ENCODE assay signal across 20 cellular contexts in genomic region chr12:102144221-102144620, GRCh38. TPM values are rescaled to one million over a fixed set of nuclear protein-coding genes. Genes with fewer than 3 reads are reported as not detected.
DNase-seq lines count a peak whose midpoint lies in the region; FAIRE-seq and TF ChIP-seq lines count a peak whose summit lies in the region.
"Had no signal": no experiment of that assay in that cellular context is flagged by ENCODE, and none has a peak within 500 bp of the region (broad histone marks: within the 10 kb centered on the region; RNA-seq: fewer than 3 reads in every experiment).

No MANE protein-coding gene starts in this region.

- no peak for TF ChIP-seq CTCF in AG04450 (IDR thresholded peaks at IDR 0.05; ENCODE audit: low read depth, low read length)

- no peaks in the 10 kb centered on the region for H3K27me3 ChIP-seq in AG04450 (ENCODE audit: control insufficient read depth, insufficient read depth, low read length)
- H3K27me3 ChIP-seq: BE2C had no signal

- H3K4me3 ChIP-seq in AG04450 (ENCODE audit: low read depth, low read length): no peak overlapping the region

- POLR2A ChIA-PET in AG04450 (lab: Yijun Ruan, JAX): no interaction called here

- peak; percentile 69 for FAIRE-seq in endometrium (lab: Jason Lieb, UNC)
- FAIRE-seq: D721Med had no signal

- H3K27ac ChIP-seq in AG04450 (ENCODE audit: low read depth, low read length): no peak overlapping the region

- CTCF ChIA-PET in AG04450 (lab: Charles Lee): interaction anchor here (1.1 kb wide), 1 partner anchor 25 kb away, joined by 3 read pairs; no protein-coding TSS in a partner anchor

- no peaks in the 10 kb centered on the region for H3K9me3 ChIP-seq in AG04450 (ENCODE audit: control insufficient read depth, insufficient read depth, low read length)
- H3K9me3 ChIP-seq: BE2C had no signal

- DNase-seq in AG04450 (ENCODE audit: low read depth, low spot score) (peak; percentile 2), LHCN-M2 (ENCODE audit: low read depth) (peak; percentile 13), iris pigment epithelial cell (ENCODE audit: low read depth) (peak; percentile 14), NCI-H1436 (lab: John Stamatoyannopoulos, UW) (no peak), SKM-1 treated with dmso at 0.1 percent for 144 hours (lab: John Stamatoyannopoulos, UW; ENCODE audit: unreplicated experiment) (no peak), DMS114 treated with DMSO at 0.1 percent for 48 hours (lab: John Stamatoyannopoulos, UW; ENCODE audit: unreplicated experiment) (no peak), NCI-H524 treated with DMSO at 0.1 percent for 48 hours (lab: John Stamatoyannopoulos, UW) (no peak)
- DNase-seq: 8988T, BE2C, DMS79, H7, KG1, NCI-H1092 treated with DMSO at 0.1 percent for 48 hours, NCI-H1694, NCI-H2081, NCI-H2171, NCI-H526 treated with DMSO at 0.1 percent for 48 hours, Right ventricle myocardium superior had no signal

RNA-seq across cellular contexts. Expression of gene PARPBP, which starts 24.2 kb away (rescaled TPM):
- 4.2 and 6.0 TPM in 2 replicates for polyA plus RNA-seq in AG04450 (2011; rRNA removed)
- polyA minus RNA-seq in AG04450 (2011; rRNA and poly(A)+ RNA removed): 1.4 and 2.6 TPM in 2 replicates
- total RNA-seq in LHCN-M2 (2014; rRNA removed): 30.1 and 31.7 TPM in 2 replicates
- polyA plus RNA-seq in LHCN-M2 (2012): 6.1 TPM

RNA-seq across cellular contexts. Expression of gene NUP37, which starts 24.3 kb away (rescaled TPM):
- 42.6 and 62.5 TPM in 2 replicates for polyA plus RNA-seq in AG04450 (2011; rRNA removed)
- 9.3 and 24.4 TPM in 2 replicates for polyA minus RNA-seq in AG04450 (2011; rRNA and poly(A)+ RNA removed)
- 59.6 and 82.7 TPM in 2 replicates for total RNA-seq in LHCN-M2 (2014; rRNA removed)
- 31.0 TPM for polyA plus RNA-seq in LHCN-M2 (2012)

RNA-seq across cellular contexts. Expression of gene PMCH, which starts 53.4 kb away (rescaled TPM):
- not detected in 2 replicates for polyA plus RNA-seq in AG04450 (2011; rRNA removed)
- not detected in 2 replicates for polyA minus RNA-seq in AG04450 (2011; rRNA and poly(A)+ RNA removed)
- total RNA-seq in LHCN-M2 (2014; rRNA removed): not detected in 2 replicates
- not detected for polyA plus RNA-seq in LHCN-M2 (2012)
- total RNA-seq: H7, Right ventricle myocardium superior had no signal

Comparison
In these comparisons a context has a peak if more than half of its experiments do, and no peak if none do; other contexts are left out.
1. DNase-seq: peak in AG04450 (single experiment), LHCN-M2 (single experiment) and iris pigment epithelial cell (single experiment); none in NCI-H1436 (single experiment), SKM-1 treated with dmso at 0.1 percent for 144 hours (single experiment), DMS114 treated with DMSO at 0.1 percent for 48 hours (single experiment) and NCI-H524 treated with DMSO at 0.1 percent for 48 hours (single experiment).